ENCODE assay signal across 3 cellular contexts in the genomic region with DNA sequence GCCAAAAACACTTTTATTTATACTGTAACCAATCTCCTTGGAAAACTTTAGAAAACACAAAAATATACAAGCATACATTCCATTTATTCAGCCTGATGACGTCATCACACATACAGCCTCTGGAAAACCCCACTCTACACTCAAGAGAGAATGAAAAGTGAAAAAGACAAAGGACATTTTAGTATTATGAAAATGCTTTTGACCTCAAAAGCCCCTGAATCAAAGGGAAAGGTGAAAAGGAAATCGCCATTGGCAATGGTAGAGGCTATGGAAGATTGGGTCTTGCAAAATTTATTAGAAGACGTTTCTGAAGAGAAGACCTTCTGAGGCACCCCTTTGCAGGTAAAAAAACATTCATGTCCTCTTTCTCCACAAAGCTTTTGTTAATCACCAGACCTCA.
TF ChIP-seq lines count a peak whose summit lies in the region.

No MANE protein-coding gene starts in this region.

TF ChIP-seq in HEK293, 187 proteins besides CTCF, POLR2A, EP300 and RAD21 (continued from another document):
- TF ChIP-seq ZNF777 (tag by site-specific recombination; IDR thresholded peaks at IDR 0.05; ENCODE audit: borderline replicate concordance) (no peak), IKZF3 (tag by site-specific recombination; IDR thresholded peaks at IDR 0.05) (no peak), ZNF544 (tag by site-specific recombination; IDR thresholded peaks at IDR 0.05) (no peak), OSR2 (tag by site-specific recombination; IDR thresholded peaks at IDR 0.05) (no peak), SP3 (tag by site-specific recombination; IDR thresholded peaks at IDR 0.05) (no peak), ZEB2 (tag by site-specific recombination; IDR thresholded peaks at IDR 0.05) (no peak), ZNF426 (tag by site-specific recombination; IDR thresholded peaks at IDR 0.05) (no peak), ZNF211 (tag by site-specific recombination; IDR thresholded peaks at IDR 0.05; ENCODE audit: low read depth) (no peak)
- TF ChIP-seq, protein P1, sequence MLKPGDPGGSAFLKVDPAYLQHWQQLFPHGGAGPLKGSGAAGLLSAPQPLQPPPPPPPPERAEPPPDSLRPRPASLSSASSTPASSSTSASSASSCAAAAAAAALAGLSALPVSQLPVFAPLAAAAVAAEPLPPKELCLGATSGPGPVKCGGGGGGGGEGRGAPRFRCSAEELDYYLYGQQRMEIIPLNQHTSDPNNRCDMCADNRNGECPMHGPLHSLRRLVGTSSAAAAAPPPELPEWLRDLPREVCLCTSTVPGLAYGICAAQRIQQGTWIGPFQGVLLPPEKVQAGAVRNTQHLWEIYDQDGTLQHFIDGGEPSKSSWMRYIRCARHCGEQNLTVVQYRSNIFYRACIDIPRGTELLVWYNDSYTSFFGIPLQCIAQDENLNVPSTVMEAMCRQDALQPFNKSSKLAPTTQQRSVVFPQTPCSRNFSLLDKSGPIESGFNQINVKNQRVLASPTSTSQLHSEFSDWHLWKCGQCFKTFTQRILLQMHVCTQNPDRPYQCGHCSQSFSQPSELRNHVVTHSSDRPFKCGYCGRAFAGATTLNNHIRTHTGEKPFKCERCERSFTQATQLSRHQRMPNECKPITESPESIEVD (tag by site-specific recombination; IDR thresholded peaks at IDR 0.05) = 0 out of 2 replicates have a peak, but pooled peaks have one; percentile 30

TF ChIP-seq in GM12878, 131 proteins besides CTCF, POLR2A, EP300 and RAD21 (continued from another document and continues in another):
- TF ChIP-seq KLF5 (IDR thresholded peaks at IDR 0.05; ENCODE audit: partially characterized antibody) (no peak), CHD4 (IDR thresholded peaks at IDR 0.05) (no peak), MTA2 (IDR thresholded peaks at IDR 0.05; ENCODE audit: low read depth) (peak; percentile 34; the same call in 1 of the 2 replicates), PAX8 (IDR thresholded peaks at IDR 0.05) (no peak), RUNX3 (IDR thresholded peaks at IDR 0.05; ENCODE audit: low read length) (peak; percentile 54; the same call in 1 of the 2 replicates), HDGF (IDR thresholded peaks at IDR 0.05) (no peak), CREB1 (IDR thresholded peaks at IDR 0.05; ENCODE audit: low read depth) (peak; percentile 54), CHD2 (IDR thresholded peaks at IDR 0.05; ENCODE audit: borderline replicate concordance, low read depth, low read length) (no peak), ZBED1 (IDR thresholded peaks at IDR 0.05; ENCODE audit: borderline replicate concordance) (no peak), ZNF384 (IDR thresholded peaks at IDR 0.05; ENCODE audit: borderline replicate concordance, low read depth, low read length) (no peak), IKZF2 (IDR thresholded peaks at IDR 0.05) (peak; percentile 67 to 70), MYC (IDR thresholded peaks at IDR 0.05; ENCODE audit: insufficient read depth, insufficient read length, insufficient replicate concordance, low read length, severe bottlenecking) (no peak)
- TF ChIP-seq, protein P2, sequence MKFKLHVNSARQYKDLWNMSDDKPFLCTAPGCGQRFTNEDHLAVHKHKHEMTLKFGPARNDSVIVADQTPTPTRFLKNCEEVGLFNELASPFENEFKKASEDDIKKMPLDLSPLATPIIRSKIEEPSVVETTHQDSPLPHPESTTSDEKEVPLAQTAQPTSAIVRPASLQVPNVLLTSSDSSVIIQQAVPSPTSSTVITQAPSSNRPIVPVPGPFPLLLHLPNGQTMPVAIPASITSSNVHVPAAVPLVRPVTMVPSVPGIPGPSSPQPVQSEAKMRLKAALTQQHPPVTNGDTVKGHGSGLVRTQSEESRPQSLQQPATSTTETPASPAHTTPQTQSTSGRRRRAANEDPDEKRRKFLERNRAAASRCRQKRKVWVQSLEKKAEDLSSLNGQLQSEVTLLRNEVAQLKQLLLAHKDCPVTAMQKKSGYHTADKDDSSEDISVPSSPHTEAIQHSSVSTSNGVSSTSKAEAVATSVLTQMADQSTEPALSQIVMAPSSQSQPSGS (IDR thresholded peaks at IDR 0.05; ENCODE audit: low read length) = peak; percentile 62; the same call in 1 of the 2 replicates
- TF ChIP-seq, protein P3, sequence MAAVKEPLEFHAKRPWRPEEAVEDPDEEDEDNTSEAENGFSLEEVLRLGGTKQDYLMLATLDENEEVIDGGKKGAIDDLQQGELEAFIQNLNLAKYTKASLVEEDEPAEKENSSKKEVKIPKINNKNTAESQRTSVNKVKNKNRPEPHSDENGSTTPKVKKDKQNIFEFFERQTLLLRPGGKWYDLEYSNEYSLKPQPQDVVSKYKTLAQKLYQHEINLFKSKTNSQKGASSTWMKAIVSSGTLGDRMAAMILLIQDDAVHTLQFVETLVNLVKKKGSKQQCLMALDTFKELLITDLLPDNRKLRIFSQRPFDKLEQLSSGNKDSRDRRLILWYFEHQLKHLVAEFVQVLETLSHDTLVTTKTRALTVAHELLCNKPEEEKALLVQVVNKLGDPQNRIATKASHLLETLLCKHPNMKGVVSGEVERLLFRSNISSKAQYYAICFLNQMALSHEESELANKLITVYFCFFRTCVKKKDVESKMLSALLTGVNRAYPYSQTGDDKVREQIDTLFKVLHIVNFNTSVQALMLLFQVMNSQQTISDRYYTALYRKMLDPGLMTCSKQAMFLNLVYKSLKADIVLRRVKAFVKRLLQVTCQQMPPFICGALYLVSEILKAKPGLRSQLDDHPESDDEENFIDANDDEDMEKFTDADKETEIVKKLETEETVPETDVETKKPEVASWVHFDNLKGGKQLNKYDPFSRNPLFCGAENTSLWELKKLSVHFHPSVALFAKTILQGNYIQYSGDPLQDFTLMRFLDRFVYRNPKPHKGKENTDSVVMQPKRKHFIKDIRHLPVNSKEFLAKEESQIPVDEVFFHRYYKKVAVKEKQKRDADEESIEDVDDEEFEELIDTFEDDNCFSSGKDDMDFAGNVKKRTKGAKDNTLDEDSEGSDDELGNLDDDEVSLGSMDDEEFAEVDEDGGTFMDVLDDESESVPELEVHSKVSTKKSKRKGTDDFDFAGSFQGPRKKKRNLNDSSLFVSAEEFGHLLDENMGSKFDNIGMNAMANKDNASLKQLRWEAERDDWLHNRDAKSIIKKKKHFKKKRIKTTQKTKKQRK (IDR thresholded peaks at IDR 0.05; ENCODE audit: low read depth, low read length) = no peak
- TF ChIP-seq, protein P4, sequence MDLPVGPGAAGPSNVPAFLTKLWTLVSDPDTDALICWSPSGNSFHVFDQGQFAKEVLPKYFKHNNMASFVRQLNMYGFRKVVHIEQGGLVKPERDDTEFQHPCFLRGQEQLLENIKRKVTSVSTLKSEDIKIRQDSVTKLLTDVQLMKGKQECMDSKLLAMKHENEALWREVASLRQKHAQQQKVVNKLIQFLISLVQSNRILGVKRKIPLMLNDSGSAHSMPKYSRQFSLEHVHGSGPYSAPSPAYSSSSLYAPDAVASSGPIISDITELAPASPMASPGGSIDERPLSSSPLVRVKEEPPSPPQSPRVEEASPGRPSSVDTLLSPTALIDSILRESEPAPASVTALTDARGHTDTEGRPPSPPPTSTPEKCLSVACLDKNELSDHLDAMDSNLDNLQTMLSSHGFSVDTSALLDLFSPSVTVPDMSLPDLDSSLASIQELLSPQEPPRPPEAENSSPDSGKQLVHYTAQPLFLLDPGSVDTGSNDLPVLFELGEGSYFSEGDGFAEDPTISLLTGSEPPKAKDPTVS (IDR thresholded peaks at IDR 0.05; ENCODE audit: low read depth, low read length) = no peak

TF ChIP-seq in HEK293T, 16 proteins besides CTCF, POLR2A, EP300 and RAD21 (continued from another document):
- TF ChIP-seq BHLHE40 (IDR thresholded peaks at IDR 0.05; ENCODE audit: borderline replicate concordance) (no peak), ARNT (IDR thresholded peaks at IDR 0.05) (no peak), ZNF384 (IDR thresholded peaks at IDR 0.05) (no peak), CTBP1 (IDR thresholded peaks at IDR 0.05; ENCODE audit: borderline replicate concordance) (no peak), LEF1 (IDR thresholded peaks at IDR 0.05; ENCODE audit: borderline replicate concordance) (no peak), FOXK2 (IDR thresholded peaks at IDR 0.05) (no peak), FOXA1 (IDR thresholded peaks at IDR 0.05) (no peak), SP1 (IDR thresholded peaks at IDR 0.05) (no peak)
